8 cellular contexts compared by ENCODE assay signal in genomic region chr10:60236869-60237524, GRCh38.
DNase-seq lines count a peak whose midpoint lies in the region; ATAC-seq and TF ChIP-seq lines count a peak whose summit lies in the region.

No MANE protein-coding gene starts in this region.

- peaks cover 0 to 10% of the 10 kb centered on the region in 2 donors for H3K4me1 ChIP-seq in lung (ENCODE audit: control insufficient read depth in 2 of 2, insufficient read depth in 2 of 2, low read length in 2 of 2)

- H3K27me3 ChIP-seq in lung (ENCODE audit: control insufficient read depth, insufficient read depth) (no peaks in the 10 kb centered on the region), WERI-Rb-1 (ENCODE audit: insufficient read depth, low read depth, severe bottlenecking) (no peaks in the 10 kb centered on the region)

- 37 to 61% methylated on average over 9 of the region's 9 CpGs for WGBS in lung, 2 donors

- ATAC-seq in GM18502 (IDR thresholded peaks at IDR 0.05; ENCODE audit: poor library complexity, unreplicated experiment) = peak; percentile 95
- ATAC-seq in GM21723 (IDR thresholded peaks at IDR 0.05; ENCODE audit: unreplicated experiment) = peak; percentile 95
- peak; percentile 70 for ATAC-seq in lung (ENCODE audit: insufficient read depth, low FRiP score)

- no peak for TF ChIP-seq CTCF in lung (IDR thresholded peaks at IDR 0.05; ENCODE audit: control extremely low read depth, extremely low read depth)
- TF ChIP-seq CTCF in WERI-Rb-1 (IDR thresholded peaks at IDR 0.05; ENCODE audit: low read depth, low read length) = no peak

- peak; percentile 86 to 88 for DNase-seq in Kasumi-1 (lab: John Stamatoyannopoulos, UW)
- DNase-seq in amniotic epithelial cell (ENCODE audit: low read depth) = peak; percentile 12
- DNase-seq in lung (ENCODE audit: low spot score) = peak; percentile 38
- no peak for DNase-seq in WERI-Rb-1
- no peak for DNase-seq in cortex of kidney (lab: John Stamatoyannopoulos, UW)
- DNase-seq in DMS79 (lab: John Stamatoyannopoulos, UW) = no peak

- H3K36me3 ChIP-seq in lung (ENCODE audit: control insufficient read depth in 2 of 2, insufficient read depth in 2 of 2, low read length in 2 of 2) = peaks cover 0 to 2% of the 10 kb centered on the region in 2 donors
- no peaks in the 10 kb centered on the region for H3K36me3 ChIP-seq in WERI-Rb-1

- H3K27ac ChIP-seq in lung (ENCODE audit: low read depth in 1 of 2, low read length in 1 of 2) (peak overlapping the region; percentile 40 to 64), WERI-Rb-1 (no peak overlapping the region)

- H3K4me3 ChIP-seq in lung = no peak overlapping the region
- no peak overlapping the region for H3K4me3 ChIP-seq in WERI-Rb-1 (ENCODE audit: low read depth, low read length)

- H3K9me3 ChIP-seq in lung (ENCODE audit: control insufficient read depth in 2 of 2, insufficient read depth in 1 of 2, low read length in 1 of 2) (no peaks in the 10 kb centered on the region), WERI-Rb-1 (ENCODE audit: severe bottlenecking) (no peaks in the 10 kb centered on the region)

Comparison
In these comparisons a context has a peak if more than half of its experiments do, and no peak if none do; other contexts are left out.
1. DNase-seq: peak in Kasumi-1 (2 of 2), amniotic epithelial cell (single experiment) and lung (single experiment); none in WERI-Rb-1 (single experiment), cortex of kidney (single experiment) and DMS79 (single experiment).
2. Peak in every context shown above with its lines, with median percentiles within 50 percentile points of each other: ATAC-seq.